In genomic region chr12:130916251-130916911, GRCh38 we compare ENCODE assay signal across 9 cellular contexts. TPM values are rescaled to one million over a fixed set of nuclear protein-coding genes. Genes with fewer than 3 reads are reported as not detected.
A peak's percentile ranks its signal among the peaks of the same experiment; 100 is the strongest.
DNase-seq lines count a peak whose midpoint lies in the region; ATAC-seq lines count a peak whose summit lies in the region.
"Had no signal": no experiment of that assay in that cellular context is flagged by ENCODE, and none has a peak within 500 bp of the region (broad histone marks: within the 10 kb centered on the region; RNA-seq: fewer than 3 reads in every experiment).

No MANE protein-coding gene starts in this region.

- peak overlapping the region; percentile 56 for H3K4me3 ChIP-seq in BLaER1
- peak overlapping the region; percentile 66 for H3K4me3 ChIP-seq in adipocyte (ENCODE audit: low read length)

- peak overlapping the region; percentile 55; the same call in 1 of the 2 replicates for H3K27ac ChIP-seq in BLaER1
- H3K27ac ChIP-seq: neutrophil had no signal

- DNase-seq in GM19238 (ENCODE audit: insufficient read length, low spot score) (peak; percentile 30), NCI-H2081 treated with DMSO at 0.1 percent for 48 hours (lab: John Stamatoyannopoulos, UW) (peak; percentile 21), adipocyte (ENCODE audit: low read depth) (peak; percentile 78), left ventricle myocardium superior (peak; percentile 73), putamen (ENCODE audit: low spot score) (peak; percentile 59), AML-193 (lab: John Stamatoyannopoulos, UW) (no peak)

- H3K27me3 ChIP-seq in BLaER1 = no peaks in the 10 kb centered on the region
- no peaks in the 10 kb centered on the region for H3K27me3 ChIP-seq in adipocyte (replicated peaks; ENCODE audit: control insufficient read depth, insufficient read depth, low read length)

- peak overlapping the region; percentile 46; the same call in 1 of the 2 replicates for H3K9ac ChIP-seq in BLaER1
- peak overlapping the region; percentile 27 for H3K9ac ChIP-seq in adipocyte (ENCODE audit: low read length)

- ATAC-seq in left ventricle myocardium superior (peak; percentile 80), HG02623 (IDR thresholded peaks at IDR 0.05; ENCODE audit: unreplicated experiment) (no peak)

- intact Hi-C loops in left ventricle myocardium superior (cut with micrococcal nuclease) = no loop called here

- peak overlapping the region; percentile 89 for H3K4me2 ChIP-seq in BLaER1

- no peaks in the 10 kb centered on the region for H4K20me1 ChIP-seq in BLaER1

- H3K4me1 ChIP-seq in BLaER1 (peaks cover 31% of the 10 kb centered on the region), adipocyte (ENCODE audit: control insufficient read depth, insufficient read depth, low read length) (peaks cover 22% of the 10 kb centered on the region)

- no peaks in the 10 kb centered on the region for H3K36me3 ChIP-seq in BLaER1
- no peaks in the 10 kb centered on the region for H3K36me3 ChIP-seq in adipocyte (ENCODE audit: control insufficient read depth, insufficient read depth, low read length, severe bottlenecking)
- H3K36me3 ChIP-seq: neutrophil had no signal

- H3K9me3 ChIP-seq in BLaER1 (peaks cover 4% of the 10 kb centered on the region), adipocyte (ENCODE audit: control insufficient read depth, low read length) (peaks cover 11% of the 10 kb centered on the region)
- H3K9me3 ChIP-seq: neutrophil had no signal

RNA-seq across cellular contexts. Expression of gene ADGRD1, which starts 37.3 kb away (rescaled TPM):
- total RNA-seq in left ventricle myocardium superior = 83.6 TPM

RNA-seq across cellular contexts. Expression of gene RAN, which starts 44.5 kb away (rescaled TPM):
- total RNA-seq in left ventricle myocardium superior = 248 TPM

Comparison
In these comparisons a context has a peak if more than half of its experiments do, and no peak if none do; other contexts are left out.
1. DNase-seq: peak in GM19238 (single experiment), NCI-H2081 treated with DMSO at 0.1 percent for 48 hours (single experiment), adipocyte (single experiment), left ventricle myocardium superior (single experiment) and putamen (single experiment); none in AML-193 (0 of 2).